7 cellular contexts compared by ENCODE assay signal in the genomic region with DNA sequence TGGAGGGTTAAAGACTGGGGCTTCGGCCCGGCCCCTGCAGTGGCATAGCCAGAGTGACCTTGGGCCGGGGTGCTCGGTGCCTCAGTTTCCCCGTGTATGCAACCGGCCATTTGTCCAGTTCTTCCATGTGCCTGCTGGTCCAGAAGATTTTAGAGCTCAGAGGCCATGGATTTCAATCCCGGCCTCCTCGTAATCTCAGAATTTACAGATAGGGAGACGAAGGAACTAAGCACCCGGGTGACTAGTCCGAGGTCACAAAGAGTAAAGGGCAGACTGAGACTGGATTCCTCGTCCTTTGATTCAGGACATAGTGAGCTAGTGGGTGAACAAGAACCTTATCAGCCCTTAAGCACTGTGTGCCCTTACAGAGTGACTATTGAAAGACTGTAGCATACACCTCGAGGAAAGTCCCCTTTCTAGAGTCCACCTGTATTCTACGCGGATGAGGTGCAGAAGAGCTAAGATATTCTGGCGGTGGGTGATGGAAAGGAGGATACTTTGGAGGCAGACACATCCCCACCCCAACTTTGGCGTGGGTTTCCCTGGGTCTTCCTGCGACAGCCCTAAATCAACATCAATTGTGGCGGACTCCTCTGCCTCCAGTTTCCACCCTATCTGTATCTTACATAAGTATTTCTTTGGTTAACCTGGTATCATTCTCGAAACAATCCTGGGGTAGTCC. TPM values are rescaled to one million over a fixed set of nuclear protein-coding genes. Genes with fewer than 3 reads are reported as not detected.
DNase-seq lines count a peak whose midpoint lies in the region; ATAC-seq and TF ChIP-seq lines count a peak whose summit lies in the region.

No MANE protein-coding gene starts in this region.

- peak overlapping the region; percentile 73 to 81 for H3K4me3 ChIP-seq in HCT116 (replicated peaks in 1 of 2; ENCODE audit: low read depth in 1 of 2, low read length in 2 of 2)
- H3K4me3 ChIP-seq in RWPE2 (ENCODE audit: severe bottlenecking), result peak overlapping the region; percentile 55
- peak overlapping the region; percentile 98 for H3K4me3 ChIP-seq in endodermal cell (ENCODE audit: low read length)

- peaks cover 70% of the 10 kb centered on the region for H3K79me2 ChIP-seq in HCT116 (ENCODE audit: insufficient read depth, low read length)

- H3K36me3 ChIP-seq in HCT116 (ENCODE audit: control insufficient read depth in 1 of 2, insufficient read depth in 2 of 2, low read length in 2 of 2) (no peaks in the 10 kb centered on the region), RWPE2 (ENCODE audit: low read depth) (peaks cover 29% of the 10 kb centered on the region), endodermal cell (ENCODE audit: control insufficient read depth, insufficient read depth, low read length) (peaks cover 9% of the 10 kb centered on the region)

- H3K9ac ChIP-seq in HCT116 (ENCODE audit: low read length) (peak overlapping the region; percentile 91), endodermal cell (ENCODE audit: extremely low read depth, low read length, poor library complexity, severe bottlenecking) (peak overlapping the region; percentile 81)

- TF ChIP-seq CTCF in HCT116 (IDR thresholded peaks at IDR 0.05 in 2 of 3, conservative IDR thresholded peaks at IDR 0.05 in 1 of 3; ENCODE audit: borderline replicate concordance in 1 of 3, insufficient read depth in 1 of 3, low read depth in 2 of 3, low read length in 2 of 3) (no peak), RWPE2 (IDR thresholded peaks at IDR 0.05; ENCODE audit: poor library complexity, severe bottlenecking) (no peak), endodermal cell (conservative IDR thresholded peaks at IDR 0.05) (no peak), natural killer cell (IDR thresholded peaks at IDR 0.05) (no peak)

- no peaks in the 10 kb centered on the region for H3K27me3 ChIP-seq in HCT116 (ENCODE audit: insufficient read depth, low read length)
- no peaks in the 10 kb centered on the region for H3K27me3 ChIP-seq in RWPE2 (ENCODE audit: insufficient read depth, poor library complexity, severe bottlenecking)
- no peaks in the 10 kb centered on the region for H3K27me3 ChIP-seq in endodermal cell (ENCODE audit: control insufficient read depth, insufficient read depth, low read length, poor library complexity, severe bottlenecking)

- CTCF ChIA-PET in HCT116 (lab: Charles Lee), result interaction anchor here (0.6 to 1.2 kb wide), 2 partner anchors 53 to 224 kb away, joined by 3 to 4 read pairs; a partner anchor contains a TSS

- H4K20me1 ChIP-seq in HCT116 (ENCODE audit: insufficient read depth), result no peaks in the 10 kb centered on the region

- intact Hi-C loops in HCT116 (cut with micrococcal nuclease), result loop anchor here (5.0 kb wide), 1 partner anchor 70 kb away; a partner anchor contains a TSS
- intact Hi-C loops in natural killer cell (cut with micrococcal nuclease), result loop anchor here (1.0 to 5.0 kb wide), 3 partner anchors 53 to 189 kb away; a partner anchor contains a TSS

- H3K27me3 Mint-ChIP-seq in endodermal cell (ENCODE audit: insufficient read depth) (no peaks in the 10 kb centered on the region), natural killer cell (ENCODE audit: low read depth in 2 of 2) (no peaks in the 10 kb centered on the region)

- RAD21 ChIA-PET in HCT116 (lab: Charles Lee; ENCODE audit: low non-redundant PET in 1 of 2, low total read pairs in 2 of 2, uncharacterized antibody in 2 of 2, unreplicated experiment in 2 of 2), result no interaction called here

- 13 to 16% methylated on average over 14 to 19 of the region's 20 CpGs for WGBS in endodermal cell (ENCODE audit: insufficient coverage in 1 of 2, insufficient read length in 1 of 2), 2 experiments

- peak overlapping the region; percentile 97 for H3K27ac Mint-ChIP-seq in endodermal cell
- peak overlapping the region; percentile 82 to 92 for H3K27ac Mint-ChIP-seq in natural killer cell

- TF ChIP-seq RAD21 in HCT116 (IDR thresholded peaks at IDR 0.05; ENCODE audit: low read depth), result no peak

- H3K4me3 Mint-ChIP-seq in endodermal cell (peak overlapping the region; percentile 96), natural killer cell (peak overlapping the region; percentile 97)

- POLR2A ChIA-PET in HCT116 (lab: Charles Lee), result interaction anchor here (1.4 to 2.5 kb wide), 3 partner anchors 10 to 189 kb away, joined by 6 to 11 read pairs (median 9); a partner anchor contains a TSS

- no peaks in the 10 kb centered on the region for H3K9me2 ChIP-seq in HCT116 (ENCODE audit: insufficient read depth)

- no peaks in the 10 kb centered on the region for H3K9me3 Mint-ChIP-seq in endodermal cell
- H3K9me3 Mint-ChIP-seq in natural killer cell, result no peaks in the 10 kb centered on the region

- H3K9me3 ChIP-seq in HCT116 (ENCODE audit: control insufficient read depth in 1 of 2, insufficient read depth in 1 of 2, low read depth in 1 of 2, low read length in 2 of 2) (no peaks in the 10 kb centered on the region), RWPE2 (ENCODE audit: severe bottlenecking) (no peaks in the 10 kb centered on the region), endodermal cell (ENCODE audit: control insufficient read depth, low read length) (no peaks in the 10 kb centered on the region)

- H3K4me2 ChIP-seq in HCT116 (ENCODE audit: low read length), result peak overlapping the region; percentile 92

- H3K4me1 ChIP-seq in HCT116 (ENCODE audit: control insufficient read depth in 1 of 2, insufficient read depth in 2 of 2, low read length in 2 of 2) (peaks cover 2 to 21% of the 10 kb centered on the region in 2 experiments; a peak in 3 of 4 replicates), RWPE2 (ENCODE audit: insufficient read depth, poor library complexity, severe bottlenecking) (peaks cover 4% of the 10 kb centered on the region), endodermal cell (ENCODE audit: control insufficient read depth, insufficient read depth, low read length) (peaks cover 4% of the 10 kb centered on the region)

- TF ChIP-seq POLR2A in HCT116 (IDR thresholded peaks at IDR 0.05; ENCODE audit: borderline replicate concordance, extremely low read depth, insufficient read depth, insufficient read length), result no peak

- H3K27ac ChIP-seq in HCT116 (ENCODE audit: low read depth, low read length) (peak overlapping the region; percentile 41; the same call in 1 of the 2 replicates), RWPE2 (ENCODE audit: poor library complexity, severe bottlenecking) (peak overlapping the region; percentile 66), endodermal cell (ENCODE audit: low read depth, low read length) (no peak overlapping the region)

- H2AFZ ChIP-seq in HCT116 (ENCODE audit: low read depth, low read length, poor library complexity, severe bottlenecking), result no peak overlapping the region

- H3K4me1 Mint-ChIP-seq in endodermal cell, result peaks cover 24% of the 10 kb centered on the region
- peaks cover 44 to 48% of the 10 kb centered on the region in 2 donors for H3K4me1 Mint-ChIP-seq in natural killer cell

- H3K36me3 Mint-ChIP-seq in endodermal cell (ENCODE audit: low read depth) (no peaks in the 10 kb centered on the region), natural killer cell (no peaks in the 10 kb centered on the region)

- ATAC-seq in HCT116 (no peak), RWPE2 (ENCODE audit: low read depth) (peak; percentile 12; the same call in 1 of the 3 replicates), natural killer cell (no peak)

- BruUV-seq in HCT116 (replicated peaks; lab: Mats Ljungman, UMichigan), result TSS peak; percentile 83

- DNase-seq in HCT116 (ENCODE audit: low read depth, low spot score) (no peak), RWPE2 (ENCODE audit: low spot score) (no peak), endodermal cell (no peak), natural killer cell (no peak), DMS153 (lab: John Stamatoyannopoulos, UW) (no peak), 8988T (no peak)
- DNase-seq in effector CD8-positive, alpha-beta T cell (lab: John Stamatoyannopoulos, UW), result no peak

TF ChIP-seq in HCT116, 20 proteins besides CTCF, POLR2A, EP300 and RAD21:
- TF ChIP-seq TCF7L2 (IDR thresholded peaks at IDR 0.05; ENCODE audit: borderline replicate concordance, extremely low read depth, insufficient read depth, insufficient read length), result no peak
- TF ChIP-seq, protein P1, sequence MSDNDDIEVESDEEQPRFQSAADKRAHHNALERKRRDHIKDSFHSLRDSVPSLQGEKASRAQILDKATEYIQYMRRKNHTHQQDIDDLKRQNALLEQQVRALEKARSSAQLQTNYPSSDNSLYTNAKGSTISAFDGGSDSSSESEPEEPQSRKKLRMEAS (IDR thresholded peaks at IDR 0.05), result 0 out of 2 replicates have a peak, but pooled peaks have one; percentile 24

RNA-seq across cellular contexts. Expression of a gene that starts 0.6 kb away (rescaled TPM):
- total RNA-seq in HCT116 (2021; ENCODE audit: unreplicated experiment), result 24.4 TPM
- 17.2 and 18.6 TPM in 2 replicates for polyA plus RNA-seq in HCT116 (2012)
- total RNA-seq in endodermal cell, result 10 to 100 TPM; 29.1 to 32.4 TPM
- polyA plus RNA-seq in endodermal cell (2013, experiment 1 of 2), result 20.6 TPM
- polyA plus RNA-seq in endodermal cell (2013, experiment 2 of 2), result 22.7 TPM
- 10 to 100 TPM in 2 of 3 donors, 1 to 10 TPM in 1; 7.9 to 27.8 (median 11.8) TPM for total RNA-seq in natural killer cell

RNA-seq across cellular contexts. Expression of a gene that starts 0.9 kb away (rescaled TPM):
- total RNA-seq in HCT116 (2021; ENCODE audit: unreplicated experiment) (13.8 TPM), endodermal cell (10 to 100 TPM; 17.1 to 19.6 TPM), natural killer cell (10 to 100 TPM; 35.0 to 37.9 (median 35.9) TPM)
- 14.1 and 14.4 TPM in 2 replicates for polyA plus RNA-seq in HCT116 (2012)
- polyA plus RNA-seq in endodermal cell (2013, experiment 1 of 2), result 15.6 TPM
- 15.2 TPM for polyA plus RNA-seq in endodermal cell (2013, experiment 2 of 2)

RNA-seq across cellular contexts. Expression of a gene that starts 53.4 kb away (rescaled TPM):
- total RNA-seq in HCT116 (2021; ENCODE audit: unreplicated experiment) (22.0 TPM), endodermal cell (10 to 100 TPM; 34.7 to 39.7 TPM), natural killer cell (10 to 100 TPM; 16.8 to 24.8 (median 21.5) TPM)
- polyA plus RNA-seq in HCT116 (2012), result 22.3 and 29.7 TPM in 2 replicates
- polyA plus RNA-seq in endodermal cell (2013, experiment 1 of 2), result 32.5 TPM
- 33.9 TPM for polyA plus RNA-seq in endodermal cell (2013, experiment 2 of 2)

RNA-seq across cellular contexts. Expression of a gene that starts 53.5 kb away (rescaled TPM):
- total RNA-seq in HCT116 (2021; ENCODE audit: unreplicated experiment) (53.9 TPM), endodermal cell (10 to 100 TPM; 35.7 to 36.0 TPM), natural killer cell (10 to 100 TPM; 16.9 to 23.2 (median 21.1) TPM)
- 26.6 and 30.9 TPM in 2 replicates for polyA plus RNA-seq in HCT116 (2012)
- polyA plus RNA-seq in endodermal cell (2013, experiment 1 of 2), result 28.4 TPM
- polyA plus RNA-seq in endodermal cell (2013, experiment 2 of 2), result 26.7 TPM
